Comparison of ENCODE assay signal across 8 cellular contexts in the genomic region with DNA sequence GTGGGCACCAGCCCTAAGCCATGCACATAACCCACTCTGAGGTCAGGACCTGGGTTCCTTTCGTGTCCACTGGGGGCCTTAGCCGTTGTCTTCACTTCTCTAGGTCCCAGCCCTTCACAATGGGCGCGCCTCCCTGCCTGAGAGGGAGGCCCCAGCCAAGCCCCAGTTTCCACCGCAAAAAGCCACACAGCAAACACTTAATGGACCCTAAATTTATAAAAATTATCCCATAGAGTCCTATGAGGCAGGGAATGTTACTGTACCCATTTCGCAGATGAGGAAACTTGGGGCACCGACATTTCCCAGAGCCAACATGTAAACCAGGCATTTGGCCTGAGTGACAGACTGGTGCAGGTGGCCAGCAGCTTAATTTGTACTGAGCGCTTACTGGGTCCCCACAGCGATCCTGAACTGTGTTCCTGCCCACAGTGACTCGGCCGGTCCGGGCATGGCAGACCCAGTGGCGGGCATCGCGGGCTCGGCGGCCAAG. TPM values are rescaled to one million over a fixed set of nuclear protein-coding genes. Genes with fewer than 3 reads are reported as not detected.
DNase-seq lines count a peak whose midpoint lies in the region; ATAC-seq and TF ChIP-seq lines count a peak whose summit lies in the region.

No MANE protein-coding gene starts in this region.

- no peak overlapping the region for H4K8ac ChIP-seq in H9 (replicated peaks; ENCODE audit: insufficient read length, low read depth, low read length)

- no peaks in the 10 kb centered on the region for H3K27me3 ChIP-seq in H9 (ENCODE audit: insufficient read depth, low read length)
- no peaks in the 10 kb centered on the region for H3K27me3 ChIP-seq in smooth muscle cell (ENCODE audit: low read depth)

- no peak overlapping the region for H2BK20ac ChIP-seq in H9 (ENCODE audit: low read depth, low read length, poor library complexity, severe bottlenecking)

- H3K9me3 Mint-ChIP-seq in H9 = peaks cover 0 to 3% of the 10 kb centered on the region in 2 experiments; a peak in 2 of 5 replicates
- H3K9me3 Mint-ChIP-seq in activated CD8-positive, alpha-beta T cell treated with anti-CD3 and anti-CD28 coated beads, Interleukin-2, amount 10 ng/mL, durations not matched to agents 7 days and 5 days (ENCODE audit: insufficient read depth) = no peaks in the 10 kb centered on the region

- H3K4me3 ChIP-seq in iPS-11a (ENCODE audit: low read depth, low read length) = peak overlapping the region; percentile 31
- peak overlapping the region; percentile 66 for H3K4me3 ChIP-seq in smooth muscle cell

- ATAC-seq in activated CD8-positive, alpha-beta T cell treated with anti-CD3 and anti-CD28 coated beads, Interleukin-2, amount 10 ng/mL, durations not matched to agents 7 days and 5 days = no peak
- no peak for ATAC-seq in GM21737 (IDR thresholded peaks at IDR 0.05; ENCODE audit: unreplicated experiment)
- ATAC-seq in HG03457 (IDR thresholded peaks at IDR 0.05; ENCODE audit: unreplicated experiment) = no peak

- H2BK5ac ChIP-seq in H9 (ENCODE audit: insufficient read length, low read length) = no peak overlapping the region

- no peak overlapping the region for H2AFZ ChIP-seq in H9 (ENCODE audit: low read length)
- peak overlapping the region; percentile 77 for H2AFZ ChIP-seq in smooth muscle cell (ENCODE audit: low read depth)

- no peak overlapping the region for H3K9ac ChIP-seq in H9 (ENCODE audit: extremely low read depth, insufficient read length, low read length)
- peak overlapping the region; percentile 85 for H3K9ac ChIP-seq in smooth muscle cell (ENCODE audit: low read depth)

- H2AK5ac ChIP-seq in H9 (ENCODE audit: insufficient read length, low read length) = no peak overlapping the region

- H3K4ac ChIP-seq in H9 (ENCODE audit: low read depth, low read length) = no peak overlapping the region

- H4K5ac ChIP-seq in H9 (ENCODE audit: insufficient read length, low read depth, low read length) = no peak overlapping the region

- H3K36me3 Mint-ChIP-seq in H9 (ENCODE audit: insufficient read depth in 1 of 3, low read depth in 3 of 3) = peaks cover 0 to under 1% (median 0%) of the 10 kb centered on the region in 3 experiments; a peak in 2 of 7 replicates
- peaks cover 3% of the 10 kb centered on the region for H3K36me3 Mint-ChIP-seq in activated CD8-positive, alpha-beta T cell treated with anti-CD3 and anti-CD28 coated beads, Interleukin-2, amount 10 ng/mL, durations not matched to agents 7 days and 5 days (ENCODE audit: low read depth)

- H3K4me1 ChIP-seq in H9 (ENCODE audit: insufficient read depth, low read length) (no peaks in the 10 kb centered on the region), smooth muscle cell (ENCODE audit: low read depth) (peaks cover 7% of the 10 kb centered on the region)

- peak overlapping the region; percentile 35 for H3K4me2 ChIP-seq in H9 (ENCODE audit: insufficient read depth, insufficient read length, low read length)
- H3K4me2 ChIP-seq in smooth muscle cell = peak overlapping the region; percentile 89

- no peak overlapping the region for H4K91ac ChIP-seq in H9 (ENCODE audit: insufficient read length, low read depth, low read length)

- H3K23me2 ChIP-seq in H9 (ENCODE audit: insufficient read length, low read depth, low read length, poor library complexity, severe bottlenecking) = peaks cover 8% of the 10 kb centered on the region

- H3K36me3 ChIP-seq in smooth muscle cell (ENCODE audit: low read depth) = no peaks in the 10 kb centered on the region

- DNase-seq in H9 = no peak
- no peak for DNase-seq in activated CD8-positive, alpha-beta T cell treated with anti-CD3 and anti-CD28 coated beads, Interleukin-2, amount 10 ng/mL, durations not matched to agents 7 days and 5 days
- no peak for DNase-seq in smooth muscle cell (lab: John Stamatoyannopoulos, UW; ENCODE audit: unreplicated experiment)
- no peak for DNase-seq in SIG-M5 treated with dmso at 0.1 percent for 504 hours (lab: John Stamatoyannopoulos, UW; ENCODE audit: unreplicated experiment)
- DNase-seq in superior temporal gyrus (ENCODE audit: extremely low spot score) = no peak

- H3K4me1 Mint-ChIP-seq in H9 = peaks cover 15 to 32% of the 10 kb centered on the region in 2 experiments
- peaks cover 46% of the 10 kb centered on the region for H3K4me1 Mint-ChIP-seq in activated CD8-positive, alpha-beta T cell treated with anti-CD3 and anti-CD28 coated beads, Interleukin-2, amount 10 ng/mL, durations not matched to agents 7 days and 5 days (ENCODE audit: low read depth)

- no peaks in the 10 kb centered on the region for H3K9me3 ChIP-seq in H9 (ENCODE audit: control insufficient read depth, low read depth, low read length)
- H3K9me3 ChIP-seq in smooth muscle cell (replicated peaks; ENCODE audit: low read depth) = no peaks in the 10 kb centered on the region

- H3K79me2 ChIP-seq in H9 (ENCODE audit: insufficient read depth, low read length) (no peaks in the 10 kb centered on the region), smooth muscle cell (ENCODE audit: low read depth) (peaks cover 8% of the 10 kb centered on the region)

- H3K23ac ChIP-seq in H9 (ENCODE audit: insufficient read length, low read depth, low read length) = no peak overlapping the region

- H2BK120ac ChIP-seq in H9 (ENCODE audit: low read depth, low read length, poor library complexity, severe bottlenecking) = no peak overlapping the region

- no peak overlapping the region for H3K27ac Mint-ChIP-seq in H9
- peak overlapping the region; percentile 48 for H3K27ac Mint-ChIP-seq in activated CD8-positive, alpha-beta T cell treated with anti-CD3 and anti-CD28 coated beads, Interleukin-2, amount 10 ng/mL, durations not matched to agents 7 days and 5 days

- H3K27me3 Mint-ChIP-seq in H9 (ENCODE audit: low read depth) = peaks cover 14% of the 10 kb centered on the region
- peaks cover 18% of the 10 kb centered on the region for H3K27me3 Mint-ChIP-seq in activated CD8-positive, alpha-beta T cell treated with anti-CD3 and anti-CD28 coated beads, Interleukin-2, amount 10 ng/mL, durations not matched to agents 7 days and 5 days (ENCODE audit: low read depth)

- H3T11ph ChIP-seq in H9 (ENCODE audit: low read length) = no peak overlapping the region

- H4K20me1 ChIP-seq in H9 (ENCODE audit: control insufficient read depth, insufficient read depth, insufficient read length) = no peaks in the 10 kb centered on the region
- H4K20me1 ChIP-seq in smooth muscle cell (ENCODE audit: low read depth) = peaks cover 9% of the 10 kb centered on the region

- POLR2A ChIA-PET in activated CD8-positive, alpha-beta T cell treated with anti-CD3 and anti-CD28 coated beads, Interleukin-2, amount 10 ng/mL, durations not matched to agents 7 days and 5 days (lab: Charles Lee) = no interaction called here

- no peak overlapping the region for H3K56ac ChIP-seq in H9 (ENCODE audit: insufficient read length, low read depth, low read length)

- no peak overlapping the region for H3K18ac ChIP-seq in H9 (ENCODE audit: insufficient read length, low read depth, low read length)

- H3K27ac ChIP-seq in H9 (ENCODE audit: insufficient read length, low read depth, low read length) (no peak overlapping the region), smooth muscle cell (ENCODE audit: low read depth) (peak overlapping the region; percentile 79)

- no peak overlapping the region for H2BK12ac ChIP-seq in H9 (ENCODE audit: insufficient read length, low read depth, low read length)

- H3K14ac ChIP-seq in H9 (ENCODE audit: insufficient read depth, low read length) = no peak overlapping the region

- no peaks in the 10 kb centered on the region for H3K79me1 ChIP-seq in H9 (ENCODE audit: insufficient read depth, low read depth, low read length, poor library complexity, severe bottlenecking)

- WGBS in H9 (ENCODE audit: extremely low coverage, insufficient read length, low lambda C conversion rate) = no CpG with 5 or more reads among the region's 17 CpGs
- 84% methylated on average over 17 of the region's 17 CpGs for WGBS in smooth muscle cell (ENCODE audit: low lambda C conversion rate)

- no peak overlapping the region for H2BK15ac ChIP-seq in H9 (ENCODE audit: low read depth, low read length)

- CTCF ChIA-PET in activated CD8-positive, alpha-beta T cell treated with anti-CD3 and anti-CD28 coated beads, Interleukin-2, amount 10 ng/mL, durations not matched to agents 7 days and 5 days (lab: Charles Lee) = no interaction called here

- no peaks in the 10 kb centered on the region for H3F3A ChIP-seq in smooth muscle cell (ENCODE audit: low read depth)

- TF ChIP-seq CTCF in H9 (conservative IDR thresholded peaks at IDR 0.05) (no peak), smooth muscle cell (IDR thresholded peaks at IDR 0.05; ENCODE audit: borderline replicate concordance, insufficient read depth, poor library complexity, severe bottlenecking) (no peak)

- H3K4me3 Mint-ChIP-seq in H9 = peak overlapping the region; percentile 72 to 92
- peak overlapping the region; percentile 75 for H3K4me3 Mint-ChIP-seq in activated CD8-positive, alpha-beta T cell treated with anti-CD3 and anti-CD28 coated beads, Interleukin-2, amount 10 ng/mL, durations not matched to agents 7 days and 5 days

RNA-seq across cellular contexts. Expression of gene GAS2L1, which starts 1.3 kb away (rescaled TPM):
- total RNA-seq in H9 (2021) (8.0 and 8.1 TPM in 2 replicates), smooth muscle cell (7.8 TPM in 2 replicates)
- 10 to 100 TPM; 10.9 to 11.4 TPM for total RNA-seq in activated CD8-positive, alpha-beta T cell treated with anti-CD3 and anti-CD28 coated beads, Interleukin-2, amount 10 ng/mL, durations not matched to agents 7 days and 5 days
- 31.7 and 35.8 TPM in 2 replicates for polyA plus RNA-seq in smooth muscle cell

RNA-seq across cellular contexts. Expression of gene RASL10A, which starts 7.8 kb away (rescaled TPM):
- total RNA-seq in H9 (2021) (0.90 and 0.92 TPM in 2 replicates), smooth muscle cell (not detected in 2 replicates)
- 1 to 10 TPM; 1.4 to 1.6 TPM for total RNA-seq in activated CD8-positive, alpha-beta T cell treated with anti-CD3 and anti-CD28 coated beads, Interleukin-2, amount 10 ng/mL, durations not matched to agents 7 days and 5 days
- polyA plus RNA-seq in smooth muscle cell = not detected in 2 replicates

RNA-seq across cellular contexts. Expression of gene EWSR1, which starts 39.6 kb away (rescaled TPM):
- total RNA-seq in H9 (2021) (456 and 462 TPM in 2 replicates), smooth muscle cell (146 and 197 TPM in 2 replicates)
- total RNA-seq in activated CD8-positive, alpha-beta T cell treated with anti-CD3 and anti-CD28 coated beads, Interleukin-2, amount 10 ng/mL, durations not matched to agents 7 days and 5 days = 100 to 1,000 TPM; 323 to 326 TPM
- polyA plus RNA-seq in smooth muscle cell = 164 and 226 TPM in 2 replicates

RNA-seq across cellular contexts. Expression of gene RHBDD3, which starts 39.9 kb away (rescaled TPM):
- total RNA-seq in H9 (2021) = 92.9 and 99.7 TPM in 2 replicates
- total RNA-seq in activated CD8-positive, alpha-beta T cell treated with anti-CD3 and anti-CD28 coated beads, Interleukin-2, amount 10 ng/mL, durations not matched to agents 7 days and 5 days = 10 to 100 TPM; 30.0 to 34.7 TPM
- total RNA-seq in smooth muscle cell = 11.7 and 16.5 TPM in 2 replicates
- 39.1 and 40.2 TPM in 2 replicates for polyA plus RNA-seq in smooth muscle cell
